ENCODE assay signal across 8 cellular contexts in genomic region chr11:9138612-9139579, GRCh38. TPM values are rescaled to one million over a fixed set of nuclear protein-coding genes. Genes with fewer than 3 reads are reported as not detected.
A peak's percentile ranks its signal among the peaks of the same experiment; 100 is the strongest.
DNase-seq lines count a peak whose midpoint lies in the region; ATAC-seq and TF ChIP-seq lines count a peak whose summit lies in the region.

No MANE protein-coding gene starts in this region.

- in situ Hi-C loops in astrocyte of the cerebellum (cut with HindIII; ENCODE audit: low sequenced_read_pairs) = no loop called here

- intact Hi-C loops in left lung (cut with DNase I) = loop anchor here in 1 of 2 donors (10.0 kb wide), 1 partner anchor 124 kb away; no protein-coding TSS in a partner anchor

- no peaks in the 10 kb centered on the region for H3K79me2 ChIP-seq in Karpas-422 (ENCODE audit: low read length)

- H3K9me3 ChIP-seq in left lung (no peaks in the 10 kb centered on the region), Karpas-422 (ENCODE audit: low read length) (no peaks in the 10 kb centered on the region)

- H3K27me3 ChIP-seq in left lung = no peaks in the 10 kb centered on the region
- H3K27me3 ChIP-seq in Karpas-422 (ENCODE audit: low read length) = no peaks in the 10 kb centered on the region

- peaks cover 0 to 72% of the 10 kb centered on the region in 2 donors for H3K36me3 ChIP-seq in left lung
- H3K36me3 ChIP-seq in Karpas-422 (ENCODE audit: insufficient read depth, low read length) = no peaks in the 10 kb centered on the region

- DNase-seq in GM04503 (ENCODE audit: low read depth) (peak; percentile 61), NCI-H226 (peak; percentile 78), astrocyte of the cerebellum (ENCODE audit: low read depth) (peak; percentile 92), left lung (no peak), Karpas-422 (no peak)

- TF ChIP-seq CTCF in astrocyte of the cerebellum (IDR thresholded peaks at IDR 0.05; ENCODE audit: low read depth, low read length, missing control alignments) (no peak), left lung (IDR thresholded peaks at IDR 0.05) (no peak)

- H3K4me2 ChIP-seq in Karpas-422 (ENCODE audit: low read depth, low read length, poor library complexity, severe bottlenecking) = no peak overlapping the region

- peaks cover 9 to 28% of the 10 kb centered on the region in 2 donors for H3K4me1 ChIP-seq in left lung
- H3K4me1 ChIP-seq in Karpas-422 (ENCODE audit: low read length) = no peaks in the 10 kb centered on the region

- no peak overlapping the region for H3K9ac ChIP-seq in Karpas-422 (ENCODE audit: low read length)

- no peaks in the 10 kb centered on the region for H4K20me1 ChIP-seq in Karpas-422 (ENCODE audit: insufficient read depth, low read depth, low read length)

- H3K9me2 ChIP-seq in Karpas-422 (replicated peaks; ENCODE audit: insufficient read depth, low read length) = no peaks in the 10 kb centered on the region

- no peak overlapping the region for H3K4me3 ChIP-seq in astrocyte of the cerebellum (ENCODE audit: low read depth, low read length)
- H3K4me3 ChIP-seq in left lung = no peak overlapping the region
- no peak overlapping the region for H3K4me3 ChIP-seq in Karpas-422 (ENCODE audit: low read length)

- H3K27ac ChIP-seq in left lung (peak overlapping the region; percentile 27 to 64), Karpas-422 (ENCODE audit: low read length) (no peak overlapping the region)

- no peak overlapping the region for H2AFZ ChIP-seq in Karpas-422 (ENCODE audit: low read length)

- peak; percentile 38 for ATAC-seq in left lung
- ATAC-seq in HG03521 (IDR thresholded peaks at IDR 0.05; ENCODE audit: unreplicated experiment) = no peak
- ATAC-seq in HG03442 (IDR thresholded peaks at IDR 0.05; ENCODE audit: unreplicated experiment) = no peak
- no peak for ATAC-seq in HG02642 (IDR thresholded peaks at IDR 0.05; ENCODE audit: poor library complexity, unreplicated experiment)

RNA-seq across cellular contexts. Expression of gene SCUBE2, which starts 47.5 kb away (rescaled TPM):
- total RNA-seq in left lung = 1 to 10 TPM; 2.7 to 3.9 TPM
- total RNA-seq in Karpas-422 (2014; rRNA removed; shearing (Covaris generic); ENCODE audit: low replicate concordance) = 6.8 TPM in 1 of 2 replicates, not detected in the other

Comparison
In these comparisons a context has a peak if more than half of its experiments do, and no peak if none do; other contexts are left out.
1. DNase-seq: peak in GM04503 (single experiment), NCI-H226 (single experiment) and astrocyte of the cerebellum (single experiment); none in left lung (0 of 2) and Karpas-422 (single experiment).